1 cellular context compared by ENCODE assay signal in the genomic region with DNA sequence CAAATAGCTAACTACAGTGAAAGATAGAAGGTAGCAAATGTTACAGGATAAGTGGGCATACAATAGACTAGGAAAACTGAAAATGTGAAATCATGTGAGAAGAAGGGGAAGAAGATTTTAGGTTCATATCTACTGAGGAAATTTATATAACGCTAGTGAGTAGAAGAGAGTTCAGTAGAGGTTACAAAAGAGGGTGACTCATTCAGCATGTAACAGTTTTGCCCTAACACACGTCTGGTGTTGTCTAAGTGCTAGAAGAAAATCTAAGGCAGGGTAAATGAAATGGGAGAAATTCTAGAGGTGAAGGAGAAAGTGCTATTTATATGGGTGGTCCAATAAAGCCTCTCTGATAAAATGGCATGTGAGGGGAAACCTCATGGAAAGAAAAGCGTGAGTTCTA.
TF ChIP-seq lines count a peak whose summit lies in the region.

No MANE protein-coding gene starts in this region.

TF ChIP-seq in K562, 482 proteins besides CTCF, POLR2A, EP300 and RAD21:
- TF ChIP-seq, protein P1, sequence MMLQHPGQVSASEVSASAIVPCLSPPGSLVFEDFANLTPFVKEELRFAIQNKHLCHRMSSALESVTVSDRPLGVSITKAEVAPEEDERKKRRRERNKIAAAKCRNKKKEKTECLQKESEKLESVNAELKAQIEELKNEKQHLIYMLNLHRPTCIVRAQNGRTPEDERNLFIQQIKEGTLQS (IDR thresholded peaks at IDR 0.05): peak; percentile 35; the same call in 1 of the 2 replicates
- TF ChIP-seq, protein P1 (CRISPR knock-in tag; conservative IDR thresholded peaks at IDR 0.05): no peak
- TF ChIP-seq SLC30A9 (CRISPR knock-in tag; IDR thresholded peaks at IDR 0.05): no peak
- TF ChIP-seq, protein P2, sequence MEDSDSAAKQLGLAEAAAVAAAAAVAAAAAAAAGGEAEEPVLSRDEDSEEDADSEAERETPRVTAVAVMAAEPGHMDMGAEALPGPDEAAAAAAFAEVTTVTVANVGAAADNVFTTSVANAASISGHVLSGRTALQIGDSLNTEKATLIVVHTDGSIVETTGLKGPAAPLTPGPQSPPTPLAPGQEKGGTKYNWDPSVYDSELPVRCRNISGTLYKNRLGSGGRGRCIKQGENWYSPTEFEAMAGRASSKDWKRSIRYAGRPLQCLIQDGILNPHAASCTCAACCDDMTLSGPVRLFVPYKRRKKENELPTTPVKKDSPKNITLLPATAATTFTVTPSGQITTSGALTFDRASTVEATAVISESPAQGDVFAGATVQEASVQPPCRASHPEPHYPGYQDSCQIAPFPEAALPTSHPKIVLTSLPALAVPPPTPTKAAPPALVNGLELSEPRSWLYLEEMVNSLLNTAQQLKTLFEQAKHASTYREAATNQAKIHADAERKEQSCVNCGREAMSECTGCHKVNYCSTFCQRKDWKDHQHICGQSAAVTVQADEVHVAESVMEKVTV (CRISPR knock-in tag; IDR thresholded peaks at IDR 0.05): no peak
- TF ChIP-seq LARP7 (IDR thresholded peaks at IDR 0.05): no peak
- TF ChIP-seq JUND (IDR thresholded peaks at IDR 0.05; ENCODE audit: borderline replicate concordance, low read depth, low read length): peak; percentile 45; the same call in 1 of the 2 replicates
- no peak for TF ChIP-seq JUND (tag; IDR thresholded peaks at IDR 0.05; ENCODE audit: borderline replicate concordance, low read depth, low read length)
- TF ChIP-seq PRMT5 (CRISPR knock-in tag; IDR thresholded peaks at IDR 0.05): no peak
- no peak for TF ChIP-seq ZNF217 (CRISPR knock-in tag; IDR thresholded peaks at IDR 0.05)
